Comparison of ENCODE assay signal across 23 cellular contexts in genomic region chr5:120012441-120012840, GRCh38.
"Had no signal": no experiment of that assay in that cellular context is flagged by ENCODE, and none has a peak within 500 bp of the region (broad histone marks: within the 10 kb centered on the region; RNA-seq: fewer than 3 reads in every experiment).

No MANE protein-coding gene starts in this region.

- ATAC-seq: stimulated activated effector memory CD8-positive, alpha-beta T cell treated with anti-CD3 and anti-CD28 coated beads, Interleukin-12 subunit alpha, Interleukin-12 subunit beta, amount 100 ng/mL, for 72 hours; stimulated activated memory B cell treated with anti-CD40 and anti-IgM and Interleukin-4, amounts not matched to agents 10 μg/mL and 1 μg/mL and 100 μg/mL, for 72 hours; stimulated activated naive B cell treated with anti-CD40 and anti-IgM and Interleukin-4, amounts not matched to agents 10 μg/mL and 1 μg/mL and 100 μg/mL, for 72 hours; stimulated activated naive CD8-positive, alpha-beta T cell treated with anti-CD3 and anti-CD28 coated beads, Interleukin-15, amount 100 ng/mL, for 72 hours; stimulated activated naive CD8-positive, alpha-beta T cell treated with anti-CD3 and anti-CD28 coated beads, Interleukin-15, Interleukin-2, amounts not matched to agents 100 U/mL and 50 U/mL, for 24 hours; upper lobe of right lung had no signal

- FAIRE-seq: urothelium cell line had no signal

- DNase-seq: stimulated activated CD4-positive, alpha-beta T cell treated with anti-CD3 and anti-CD28 coated beads, Interleukin-2, amount 100 ng/mL, for 48 hours; stimulated activated CD4-positive, alpha-beta T cell treated with anti-CD3 and anti-CD28 coated beads, Interleukin-4, amount 100 ng/mL, for 1 hour; stimulated activated CD4-positive, alpha-beta T cell treated with anti-CD3 and anti-CD28 coated beads, Interleukin-4, amount 100 ng/mL, for 24 hours; stimulated activated CD4-positive, alpha-beta T cell treated with anti-CD3 and anti-CD28 coated beads, Interleukin-4, amount 100 ng/mL, for 4 hours; stimulated activated CD8-positive, alpha-beta memory T cell treated with anti-CD3 and anti-CD28 coated beads, Interleukin-4, amount 100 ng/mL, for 48 hours; stimulated activated naive B cell treated with anti-CD40 and anti-IgM and Interleukin-4, amounts not matched to agents 10 μg/mL and 1 μg/mL and 100 μg/mL, for 72 hours; stimulated activated naive CD4-positive, alpha-beta T cell; stimulated activated naive CD4-positive, alpha-beta T cell treated with Interleukin-2 at 50 U/mL for 16 hours; stimulated activated naive CD8-positive, alpha-beta T cell treated with anti-CD3 and anti-CD28 coated beads, Interleukin-15, amount 100 ng/mL, for 72 hours; stimulated activated naive CD8-positive, alpha-beta T cell treated with anti-CD3 and anti-CD28 coated beads, Interleukin-15, Interleukin-2, amounts not matched to agents 100 U/mL and 50 U/mL, for 24 hours; stomach; substantia nigra; testis; thyroid gland; tibial artery; transverse colon; trophoblast cell; upper lobe of left lung; upper lobe of right lung; uterus had no signal
